ENCODE assay signal across 11 cellular contexts in genomic region chr1:15948091-15948591, GRCh38. TPM values are rescaled to one million over a fixed set of nuclear protein-coding genes. Genes with fewer than 3 reads are reported as not detected.
DNase-seq lines count a peak whose midpoint lies in the region; ATAC-seq, FAIRE-seq and TF ChIP-seq lines count a peak whose summit lies in the region.
"Had no signal": no experiment of that assay in that cellular context is flagged by ENCODE, and none has a peak within 500 bp of the region (broad histone marks: within the 10 kb centered on the region; RNA-seq: fewer than 3 reads in every experiment).

No MANE protein-coding gene starts in this region.

- H3K36me3 ChIP-seq in GM06990 (ENCODE audit: control insufficient read depth, insufficient read depth, low read length) (peaks cover 35% of the 10 kb centered on the region), skeletal muscle tissue (ENCODE audit: control insufficient read depth in 3 of 3, insufficient read depth in 3 of 3, low read length in 3 of 3) (peaks cover 38 to 48% (median 45%) of the 10 kb centered on the region in 3 donors)

- H3K4me3 Mint-ChIP-seq in WTC11, result no peak overlapping the region

- peaks cover 6% of the 10 kb centered on the region for H3K36me3 Mint-ChIP-seq in WTC11

- peaks cover 49% of the 10 kb centered on the region for H3K4me1 Mint-ChIP-seq in WTC11

- peak overlapping the region; percentile 99 for H3K27ac ChIP-seq in foreskin keratinocyte
- H3K27ac ChIP-seq in skeletal muscle tissue (ENCODE audit: low read depth, low read length), result peak overlapping the region; percentile 92

- CTCF ChIA-PET in WTC11 (lab: Charles Lee), result interaction anchor here (0.5 to 3.3 kb wide), 14 partner anchors 11 to 555 kb away, joined by 3 to 26 read pairs (median 3); partner anchors contain the start of genes SPEN and ZBTB17

- POLR2A ChIA-PET in WTC11 (lab: Charles Lee), result no interaction called here

- H3K4me3 ChIP-seq in GM06990 (replicated peaks; ENCODE audit: low read depth, low read length) (peak overlapping the region; percentile 23), skeletal muscle tissue (ENCODE audit: low read length in 3 of 3) (no peak overlapping the region)

- DNase-seq in GM06990 (ENCODE audit: extremely low read depth, insufficient read length) (no peak), WTC11 (ENCODE audit: low spot score) (no peak), foreskin keratinocyte (no peak), T1000 (lab: John Stamatoyannopoulos, UW) (no peak), GM12892 (ENCODE audit: insufficient read length) (no peak), kidney tubule cell (ENCODE audit: low spot score) (no peak)
- DNase-seq: DND-41, NCI-H2107 had no signal

- no peak for TF ChIP-seq POLR2A in GM12892 (IDR thresholded peaks at IDR 0.05; ENCODE audit: low read depth, low read length)

- no peaks in the 10 kb centered on the region for H3K9me3 Mint-ChIP-seq in WTC11

- H3K4me1 ChIP-seq in foreskin keratinocyte (peaks cover 42% of the 10 kb centered on the region), skeletal muscle tissue (ENCODE audit: control insufficient read depth in 3 of 3, insufficient read depth in 3 of 3, low read length in 3 of 3) (peaks cover 48 to 59% (median 52%) of the 10 kb centered on the region in 3 donors)

- TF ChIP-seq CTCF in GM06990 (IDR thresholded peaks at IDR 0.05; ENCODE audit: insufficient read depth, low read length, poor library complexity, severe bottlenecking) (peak; percentile 13), WTC11 (IDR thresholded peaks at IDR 0.05) (no peak), foreskin keratinocyte (conservative IDR thresholded peaks at IDR 0.05) (no peak)

- H3K9me3 ChIP-seq in skeletal muscle tissue (ENCODE audit: control insufficient read depth in 3 of 3, low read length in 3 of 3), result no peaks in the 10 kb centered on the region

- ATAC-seq in WTC11 (peak; percentile 38), foreskin keratinocyte (no peak), HG03342 (IDR thresholded peaks at IDR 0.05; ENCODE audit: unreplicated experiment) (no peak)

- peak overlapping the region; percentile 60 for H3K27ac Mint-ChIP-seq in WTC11

- H3K27me3 ChIP-seq in GM06990 (replicated peaks; ENCODE audit: control insufficient read depth, insufficient read depth, low read length), result no peaks in the 10 kb centered on the region
- no peaks in the 10 kb centered on the region for H3K27me3 ChIP-seq in foreskin keratinocyte
- H3K27me3 ChIP-seq in skeletal muscle tissue (ENCODE audit: control insufficient read depth in 3 of 3, insufficient read depth in 3 of 3, low read length in 3 of 3), result no peaks in the 10 kb centered on the region

- H3K9ac ChIP-seq in skeletal muscle tissue (ENCODE audit: low read depth in 1 of 3, low read length in 3 of 3), result no peak overlapping the region

- FAIRE-seq in GM12892 (lab: Jason Lieb, UNC), result no peak

- H3K27me3 Mint-ChIP-seq in WTC11 (ENCODE audit: low read depth), result no peaks in the 10 kb centered on the region

TF ChIP-seq in WTC11, 78 proteins besides CTCF, POLR2A, EP300 and RAD21:
- TF ChIP-seq SOX15 (CRISPR knock-in tag; IDR thresholded peaks at IDR 0.05) (no peak), IRF2 (CRISPR knock-in tag; IDR thresholded peaks at IDR 0.05; ENCODE audit: borderline replicate concordance, low read depth) (no peak), FOXP1 (CRISPR knock-in tag; IDR thresholded peaks at IDR 0.05; ENCODE audit: borderline replicate concordance) (no peak)

RNA-seq across cellular contexts. Expression of gene ZBTB17, which starts 27.8 kb away (rescaled TPM):
- total RNA-seq in WTC11 (2021) (27.6 to 32.0 TPM (median 27.9 TPM) in 3 replicates), foreskin keratinocyte (29.7 and 29.8 TPM in 2 replicates), skeletal muscle tissue (23.5 TPM)
- 22.0 and 26.5 TPM in 2 replicates for polyA plus RNA-seq in foreskin keratinocyte
- polyA plus RNA-seq in GM12892 (2012; ENCODE audit: missing spikeins), result 12.6 TPM

RNA-seq across cellular contexts. Expression of gene SRARP, which starts 55.9 kb away (rescaled TPM):
- total RNA-seq in WTC11 (2021) (0.11 TPM in 1 of 3 replicates, not detected in the others), foreskin keratinocyte (not detected in 2 replicates), skeletal muscle tissue (not detected)
- not detected in 2 replicates for polyA plus RNA-seq in foreskin keratinocyte
- polyA plus RNA-seq in GM12892 (2012; ENCODE audit: missing spikeins), result not detected
- total RNA-seq: lower leg skin had no signal
